Comparison of ENCODE assay signal across 9 cellular contexts in genomic region chr5:177508837-177509236, GRCh38. TPM values are rescaled to one million over a fixed set of nuclear protein-coding genes. Genes with fewer than 3 reads are reported as not detected.
DNase-seq lines count a peak whose midpoint lies in the region; ATAC-seq, FAIRE-seq and TF ChIP-seq lines count a peak whose summit lies in the region.
"Had no signal": no experiment of that assay in that cellular context is flagged by ENCODE, and none has a peak within 500 bp of the region (broad histone marks: within the 10 kb centered on the region; RNA-seq: fewer than 3 reads in every experiment).

No MANE protein-coding gene starts in this region.

- no peak overlapping the region for H2AFZ ChIP-seq in SU-DHL-6 (ENCODE audit: low read depth, low read length, severe bottlenecking)

- H3F3A ChIP-seq in SU-DHL-6 (ENCODE audit: insufficient read depth), result peaks cover 35% of the 10 kb centered on the region

- peak overlapping the region; percentile 91 to 98 (median 95) for H3K4me3 Mint-ChIP-seq in naive B cell

- ATAC-seq in GM21717 (IDR thresholded peaks at IDR 0.05; ENCODE audit: unreplicated experiment) (peak; percentile 31), naive B cell (ENCODE audit: low read depth in 2 of 2) (peak; percentile 45 to 46), HG03135 (IDR thresholded peaks at IDR 0.05; ENCODE audit: unreplicated experiment) (no peak), left lobe of liver (no peak)

- peak overlapping the region; percentile 66 for H3K4me3 ChIP-seq in SU-DHL-6 (ENCODE audit: insufficient read depth, low read length, poor library complexity, severe bottlenecking)

- H3K9me3 Mint-ChIP-seq in naive B cell, result peaks cover 0 to 1% (median 0%) of the 10 kb centered on the region in 7 donors

- DNase-seq in GM12891 (ENCODE audit: insufficient read length, low spot score) (no peak), naive B cell (peak; percentile 71), NCI-H2227 (lab: John Stamatoyannopoulos, UW; ENCODE audit: unreplicated experiment) (no peak), left lobe of liver (ENCODE audit: low spot score) (no peak), NCI-H748 (lab: John Stamatoyannopoulos, UW; ENCODE audit: unreplicated experiment) (no peak)
- DNase-seq: amniotic stem cell had no signal

- peak; percentile 97 for FAIRE-seq in GM12891 (lab: Jason Lieb, UNC)

- H4K20me1 ChIP-seq in SU-DHL-6 (ENCODE audit: low read depth, low read length), result no peaks in the 10 kb centered on the region

- no peaks in the 10 kb centered on the region for H3K9me2 ChIP-seq in SU-DHL-6 (replicated peaks; ENCODE audit: insufficient read depth, low read length)

- H3K36me3 ChIP-seq in SU-DHL-6 (ENCODE audit: low read length), result peaks cover 5% of the 10 kb centered on the region

- peak overlapping the region; percentile 93 to 99 (median 98) for H3K27ac Mint-ChIP-seq in naive B cell

- no peaks in the 10 kb centered on the region for H3K9me3 ChIP-seq in SU-DHL-6 (ENCODE audit: insufficient read depth, low read length)

- H3K79me2 ChIP-seq in SU-DHL-6 (ENCODE audit: insufficient read depth, low read length), result peaks cover 20% of the 10 kb centered on the region; the same call in 1 of the 2 replicates

- no peak for TF ChIP-seq CTCF in SU-DHL-6 (IDR thresholded peaks at IDR 0.05; ENCODE audit: insufficient read depth, low read length, poor library complexity, severe bottlenecking)

- peak overlapping the region; percentile 95 for H3K27ac ChIP-seq in SU-DHL-6 (ENCODE audit: low read depth, low read length)

- H3K27me3 ChIP-seq in SU-DHL-6 (ENCODE audit: low read length), result no peaks in the 10 kb centered on the region

- peak overlapping the region; percentile 88 for H3K9ac ChIP-seq in SU-DHL-6 (ENCODE audit: low read length)

- H3K4me1 Mint-ChIP-seq in naive B cell, result peaks cover 53 to 63% (median 62%) of the 10 kb centered on the region in 3 donors

- no peaks in the 10 kb centered on the region for H3K27me3 Mint-ChIP-seq in naive B cell

- peaks cover 16 to 17% of the 10 kb centered on the region in 2 donors for H3K36me3 Mint-ChIP-seq in naive B cell

- TF ChIP-seq POLR2A in GM12891 (IDR thresholded peaks at IDR 0.05; ENCODE audit: low read depth, low read length), result no peak; the same call in none of the 2 replicates

- peak overlapping the region; percentile 92 for H3K4me2 ChIP-seq in SU-DHL-6 (ENCODE audit: low read depth, low read length, poor library complexity, severe bottlenecking)

TF ChIP-seq in GM12891, 5 proteins besides CTCF, POLR2A, EP300 and RAD21:
- peak; percentile 93 for TF ChIP-seq POU2F2 (IDR thresholded peaks at IDR 0.05; ENCODE audit: low read depth, low read length)
- peak; percentile 41; the same call in 1 of the 2 replicates for TF ChIP-seq TAF1 (IDR thresholded peaks at IDR 0.05; ENCODE audit: low read depth, low read length)
- TF ChIP-seq SPI1 (IDR thresholded peaks at IDR 0.05; ENCODE audit: low read depth, low read length), result no peak
- peak; percentile 77; the same call in 1 of the 2 replicates for TF ChIP-seq POLR2AphosphoS5 (IDR thresholded peaks at IDR 0.05; ENCODE audit: low read depth, low read length)
- TF ChIP-seq PAX5 (IDR thresholded peaks at IDR 0.05; ENCODE audit: insufficient read depth, low read length, severe bottlenecking), result no peak

RNA-seq across cellular contexts. Expression of gene DOK3, which starts 0.8 kb away (rescaled TPM):
- 73.2 TPM for polyA plus RNA-seq in GM12891 (2012; ENCODE audit: low read depth, missing spikeins)
- polyA plus RNA-seq in naive B cell (ENCODE audit: low read depth in 6 of 6), result 10 to 100 TPM; 12.7 to 47.7 (median 38.1) TPM
- total RNA-seq in left lobe of liver, result 3.2 TPM

RNA-seq across cellular contexts. Expression of gene DDX41, which starts 7.9 kb away (rescaled TPM):
- 114 TPM for polyA plus RNA-seq in GM12891 (2012; ENCODE audit: low read depth, missing spikeins)
- 10 to 100 TPM; 25.8 to 72.8 (median 43.0) TPM for polyA plus RNA-seq in naive B cell (ENCODE audit: low read depth in 6 of 6)
- 43.2 TPM for total RNA-seq in left lobe of liver

RNA-seq across cellular contexts. Expression of gene PDLIM7, which starts 11.4 kb away (rescaled TPM):
- polyA plus RNA-seq in GM12891 (2012; ENCODE audit: low read depth, missing spikeins), result 38.1 TPM
- polyA plus RNA-seq in naive B cell (ENCODE audit: low read depth in 6 of 6), result 1 to 10 TPM; 1.5 to 6.0 (median 3.9) TPM
- 5.3 TPM for total RNA-seq in left lobe of liver

RNA-seq across cellular contexts. Expression of gene DBN1, which starts 35.4 kb away (rescaled TPM):
- polyA plus RNA-seq in GM12891 (2012; ENCODE audit: low read depth, missing spikeins), result 36.9 TPM
- polyA plus RNA-seq in naive B cell (ENCODE audit: low read depth in 6 of 6), result 1 to 10 TPM in 1 of 6 donors, under 1 TPM in 3, not detected in 2; 0.31 to 1.9 (median 0.65) TPM
- 1.7 TPM for total RNA-seq in left lobe of liver

RNA-seq across cellular contexts. Expression of gene FAM193B, which starts 45.5 kb away (rescaled TPM):
- polyA plus RNA-seq in GM12891 (2012; ENCODE audit: low read depth, missing spikeins), result 28.6 TPM
- polyA plus RNA-seq in naive B cell (ENCODE audit: low read depth in 6 of 6), result 1 to 10 TPM; 2.9 to 6.8 (median 4.6) TPM
- 69.0 TPM for total RNA-seq in left lobe of liver

Comparison
In these comparisons a context has a peak if more than half of its experiments do, and no peak if none do; other contexts are left out.
1. ATAC-seq: peak in GM21717 (single experiment) and naive B cell (2 of 2); none in HG03135 (single experiment) and left lobe of liver (single experiment).